9 cellular contexts compared by ENCODE assay signal in genomic region chr12:3199551-3200031, GRCh38.
DNase-seq lines count a peak whose midpoint lies in the region; ATAC-seq and TF ChIP-seq lines count a peak whose summit lies in the region.
"Had no signal": no experiment of that assay in that cellular context is flagged by ENCODE, and none has a peak within 500 bp of the region (broad histone marks: within the 10 kb centered on the region; RNA-seq: fewer than 3 reads in every experiment).

No MANE protein-coding gene starts in this region.

- CTCF ChIA-PET in mammary epithelial cell (lab: Charles Lee; ENCODE audit: low non-redundant PET): no interaction called here

- H3K36me3 ChIP-seq in mammary epithelial cell (ENCODE audit: insufficient read depth, low read length) (no peaks in the 10 kb centered on the region), tibial artery (no peaks in the 10 kb centered on the region)

- no peak overlapping the region for H3K27ac ChIP-seq in mammary epithelial cell (ENCODE audit: insufficient read depth, low read depth, low read length)
- peak overlapping the region in 1 of 2 donors; percentile 31 for H3K27ac ChIP-seq in tibial artery

- peak overlapping the region in 1 of 3 experiments; percentile 19 for H3K4me3 ChIP-seq in mammary epithelial cell (replicated peaks in 1 of 3; ENCODE audit: insufficient read depth in 1 of 3, low read depth in 2 of 3, low read length in 3 of 3)
- peak overlapping the region; percentile 50 to 71 for H3K4me3 ChIP-seq in tibial artery

- peak overlapping the region; percentile 81 for H3K4me2 ChIP-seq in mammary epithelial cell (ENCODE audit: insufficient read depth, low read depth, low read length)

- peaks cover 6% of the 10 kb centered on the region for H4K20me1 ChIP-seq in mammary epithelial cell (ENCODE audit: insufficient read depth, low read length)

- no peaks in the 10 kb centered on the region for H3K9me3 ChIP-seq in mammary epithelial cell (replicated peaks; ENCODE audit: insufficient read depth, low read length)
- no peaks in the 10 kb centered on the region for H3K9me3 ChIP-seq in tibial artery

- DNase-seq in NCI-H146 (lab: John Stamatoyannopoulos, UW) (peak; percentile 50), NCI-H146 treated with DMSO at 0.1 percent for 48 hours (lab: John Stamatoyannopoulos, UW; ENCODE audit: unreplicated experiment) (no peak), mammary epithelial cell (no peak), left colon (no peak), tibial artery (no peak), posterior vena cava (ENCODE audit: low spot score) (no peak), mucosa of gallbladder (ENCODE audit: low spot score) (no peak)
- DNase-seq: KG1 had no signal

- intact Hi-C loops in mammary epithelial cell (cut with micrococcal nuclease) (no loop called here), left colon (cut with DNase I, micrococcal nuclease) (loop anchor here in 1 of 2 donors (5.0 kb wide), 1 partner anchor 62 kb away; no protein-coding TSS in a partner anchor), tibial artery (cut with DNase I; ENCODE audit: low total_unique reads) (loop anchor here (2.0 to 5.0 kb wide), 3 partner anchors 63 to 127 kb away; no protein-coding TSS in a partner anchor), posterior vena cava (cut with DNase I) (loop anchor here in 1 of 2 donors (5.0 kb wide), 2 partner anchors 68 to 127 kb away; no protein-coding TSS in a partner anchor)

- H3K4me1 ChIP-seq in mammary epithelial cell (ENCODE audit: insufficient read depth, low read length) (peaks cover 18% of the 10 kb centered on the region), tibial artery (peaks cover 0 to 50% (median 45%) of the 10 kb centered on the region in 4 donors)

- no peak overlapping the region for H2AFZ ChIP-seq in mammary epithelial cell (ENCODE audit: low read depth, low read length)

- H3K9ac ChIP-seq in mammary epithelial cell (ENCODE audit: insufficient read depth, low read length): no peak overlapping the region

- BruUV-seq in mammary epithelial cell (replicated peaks; lab: Mats Ljungman, UMichigan): no TSS peak

- H3K79me2 ChIP-seq in mammary epithelial cell (ENCODE audit: insufficient read depth, low read length): peaks cover 2% of the 10 kb centered on the region

- dilution Hi-C loops in mammary epithelial cell (cut with HindIII; ENCODE audit: low sequenced_read_pairs): no loop called here

- TF ChIP-seq CTCF in mammary epithelial cell (conservative IDR thresholded peaks at IDR 0.05 in 1 of 2, IDR thresholded peaks at IDR 0.05 in 1 of 2; ENCODE audit: extremely low read depth in 1 of 2, insufficient read depth in 1 of 2, low read depth in 1 of 2, low read length in 2 of 2) (no peak), tibial artery (IDR thresholded peaks at IDR 0.05) (no peak)

- 18% methylated on average over 12 of the region's 45 CpGs for WGBS in mammary epithelial cell (ENCODE audit: low coverage, missing lambda C conversion rate)

- no peaks in the 10 kb centered on the region for H3K27me3 ChIP-seq in mammary epithelial cell (ENCODE audit: insufficient read depth, low read length)
- H3K27me3 ChIP-seq in tibial artery: no peaks in the 10 kb centered on the region

- ATAC-seq in left colon: peak; percentile 38
- no peak for ATAC-seq in HG02642 (IDR thresholded peaks at IDR 0.05; ENCODE audit: poor library complexity, unreplicated experiment)

- in situ Hi-C loops in mammary epithelial cell (cut with MboI; ENCODE audit: low sequenced_read_pairs in 2 of 2): loop anchor here in 1 of 2 donors (5.0 kb wide), 1 partner anchor 67 kb away; no protein-coding TSS in a partner anchor
